Comparison of ENCODE assay signal across 8 cellular contexts in genomic region chr7:5494683-5495561, GRCh38. TPM values are rescaled to one million over a fixed set of nuclear protein-coding genes. Genes with fewer than 3 reads are reported as not detected.
DNase-seq lines count a peak whose midpoint lies in the region; ATAC-seq and TF ChIP-seq lines count a peak whose summit lies in the region.

No MANE protein-coding gene starts in this region.

- H3K4me1 Mint-ChIP-seq in CD4-positive, CD25-positive, alpha-beta regulatory T cell, result peaks cover 0 to 31% (median 7%) of the 10 kb centered on the region in 4 donors
- peaks cover 17% of the 10 kb centered on the region for H3K4me1 Mint-ChIP-seq in activated T-helper 2 cell treated with anti-CD3 and anti-CD28 coated beads, Interferon-gamma antibody, Interleukin-2, Interleukin-4, amounts not matched to agents 10 μg/mL and 5 μg/mL and 100 μg/mL, durations not matched to agents 14 hours and 24 hours and 36 hours (ENCODE audit: low read depth)
- H3K4me1 Mint-ChIP-seq in neural progenitor cell, result peaks cover 8% of the 10 kb centered on the region

- H3K36me3 ChIP-seq in CD4-positive, CD25-positive, alpha-beta regulatory T cell (ENCODE audit: control insufficient read depth, insufficient read depth, low read length), result peaks cover under 1% of the 10 kb centered on the region
- H3K36me3 ChIP-seq in KMS-11 (ENCODE audit: insufficient read depth) (no peaks in the 10 kb centered on the region), neural progenitor cell (no peaks in the 10 kb centered on the region), subcutaneous abdominal adipose tissue (ENCODE audit: control insufficient read depth in 5 of 5, insufficient read depth in 5 of 5, low read length in 5 of 5) (peaks cover 0 to 19% (median 12%) of the 10 kb centered on the region in 5 donors)

- H3K79me2 ChIP-seq in KMS-11 (ENCODE audit: insufficient read depth, low read depth) (no peaks in the 10 kb centered on the region), neural progenitor cell (ENCODE audit: low read depth) (no peaks in the 10 kb centered on the region)

- H4K20me1 ChIP-seq in KMS-11 (ENCODE audit: insufficient read depth) (no peaks in the 10 kb centered on the region), neural progenitor cell (ENCODE audit: low read depth) (peaks cover 11% of the 10 kb centered on the region)

- intact Hi-C loops in activated T-helper 2 cell treated with anti-CD3 and anti-CD28 coated beads, Interferon-gamma antibody, Interleukin-2, Interleukin-4, amounts not matched to agents 10 μg/mL and 5 μg/mL and 100 μg/mL, durations not matched to agents 14 hours and 24 hours and 36 hours (cut with micrococcal nuclease), result loop anchor here (1.0 to 2.0 kb wide), 2 partner anchors 64 to 210 kb away; no protein-coding TSS in a partner anchor

- POLR2A ChIA-PET in RWPE1 (lab: Yijun Ruan, JAX; ENCODE audit: low non-redundant PET), result interaction anchor here (0.6 to 1.5 kb wide), 3 partner anchors 13 to 140 kb away, joined by 3 to 8 read pairs (median 3); no protein-coding TSS in a partner anchor

- no peaks in the 10 kb centered on the region for H3K27me3 Mint-ChIP-seq in CD4-positive, CD25-positive, alpha-beta regulatory T cell
- no peaks in the 10 kb centered on the region for H3K27me3 Mint-ChIP-seq in activated T-helper 2 cell treated with anti-CD3 and anti-CD28 coated beads, Interferon-gamma antibody, Interleukin-2, Interleukin-4, amounts not matched to agents 10 μg/mL and 5 μg/mL and 100 μg/mL, durations not matched to agents 14 hours and 24 hours and 36 hours (ENCODE audit: low read depth)
- peaks cover 6% of the 10 kb centered on the region for H3K27me3 Mint-ChIP-seq in neural progenitor cell (ENCODE audit: insufficient read depth, low read depth)

- H3K4me1 ChIP-seq in CD4-positive, CD25-positive, alpha-beta regulatory T cell (ENCODE audit: control insufficient read depth, insufficient read depth, low read length, poor library complexity, severe bottlenecking), result peaks cover 10% of the 10 kb centered on the region
- H3K4me1 ChIP-seq in KMS-11 (ENCODE audit: low read depth, poor library complexity, severe bottlenecking), result peaks cover 9% of the 10 kb centered on the region
- no peaks in the 10 kb centered on the region for H3K4me1 ChIP-seq in neural progenitor cell
- H3K4me1 ChIP-seq in subcutaneous abdominal adipose tissue (ENCODE audit: control insufficient read depth in 5 of 5, insufficient read depth in 5 of 5, low read length in 5 of 5), result peaks cover 6 to 29% (median 17%) of the 10 kb centered on the region in 5 donors

- H3K4me3 ChIP-seq in CD4-positive, CD25-positive, alpha-beta regulatory T cell (ENCODE audit: low read depth, low read length), result no peak overlapping the region
- H3K4me3 ChIP-seq in KMS-11 (IDR thresholded peaks at IDR 0.05; ENCODE audit: insufficient read depth, low read depth, low read length), result no peak overlapping the region
- no peak overlapping the region for H3K4me3 ChIP-seq in fibroblast of pulmonary artery (replicated peaks; ENCODE audit: low read depth, low read length)
- no peak overlapping the region for H3K4me3 ChIP-seq in neural progenitor cell
- peak overlapping the region in 3 of 5 donors; percentile 30 to 45 (median 31) for H3K4me3 ChIP-seq in subcutaneous abdominal adipose tissue (ENCODE audit: low read depth in 1 of 5, low read length in 5 of 5)

- H3K27ac ChIP-seq in CD4-positive, CD25-positive, alpha-beta regulatory T cell (ENCODE audit: insufficient read depth, low read length, poor library complexity, severe bottlenecking), result no peak overlapping the region
- no peak overlapping the region for H3K27ac ChIP-seq in KMS-11
- peak overlapping the region; percentile 87 for H3K27ac ChIP-seq in RWPE1
- peak overlapping the region; percentile 29 for H3K27ac ChIP-seq in neural progenitor cell
- no peak overlapping the region for H3K27ac ChIP-seq in subcutaneous abdominal adipose tissue (ENCODE audit: low read depth, low read length)

- TF ChIP-seq CTCF in GM20000 (IDR thresholded peaks at IDR 0.05; ENCODE audit: extremely low read depth, missing control alignments), result peak; percentile 72
- TF ChIP-seq CTCF in KMS-11 (conservative IDR thresholded peaks at IDR 0.05; ENCODE audit: low read depth, low read length), result peak; percentile 92
- peak; percentile 98 for TF ChIP-seq CTCF in RWPE1 (conservative IDR thresholded peaks at IDR 0.05; ENCODE audit: low read depth)
- peak; percentile 88 for TF ChIP-seq CTCF in fibroblast of pulmonary artery (IDR thresholded peaks at IDR 0.05; ENCODE audit: low read length, missing control alignments)
- peak; percentile 90 for TF ChIP-seq CTCF in neural progenitor cell (IDR thresholded peaks at IDR 0.05)

- H3K36me3 Mint-ChIP-seq in CD4-positive, CD25-positive, alpha-beta regulatory T cell, result peaks cover 3% of the 10 kb centered on the region
- H3K36me3 Mint-ChIP-seq in activated T-helper 2 cell treated with anti-CD3 and anti-CD28 coated beads, Interferon-gamma antibody, Interleukin-2, Interleukin-4, amounts not matched to agents 10 μg/mL and 5 μg/mL and 100 μg/mL, durations not matched to agents 14 hours and 24 hours and 36 hours (ENCODE audit: low read depth), result peaks cover 23% of the 10 kb centered on the region
- H3K36me3 Mint-ChIP-seq in neural progenitor cell, result peaks cover 2% of the 10 kb centered on the region

- H3K4me2 ChIP-seq in KMS-11 (peak overlapping the region; percentile 3; the same call in 1 of the 2 replicates), neural progenitor cell (peak overlapping the region; percentile 7)

- ATAC-seq in CD4-positive, CD25-positive, alpha-beta regulatory T cell (ENCODE audit: low read depth in 2 of 2), result peak; percentile 81 to 87

- H3K9ac ChIP-seq in KMS-11, result no peak overlapping the region
- no peak overlapping the region for H3K9ac ChIP-seq in neural progenitor cell
- H3K9ac ChIP-seq in subcutaneous abdominal adipose tissue (ENCODE audit: low read length in 5 of 5), result peak overlapping the region in 1 of 5 donors; percentile 47

- H3K9me3 ChIP-seq in CD4-positive, CD25-positive, alpha-beta regulatory T cell (ENCODE audit: control insufficient read depth in 2 of 2, low read length in 2 of 2), result no peaks in the 10 kb centered on the region
- H3K9me3 ChIP-seq in neural progenitor cell (ENCODE audit: low read depth) (no peaks in the 10 kb centered on the region), subcutaneous abdominal adipose tissue (ENCODE audit: control insufficient read depth in 5 of 5, low read length in 5 of 5) (no peaks in the 10 kb centered on the region)

- CTCF ChIA-PET in RWPE1 (lab: Yijun Ruan, JAX), result interaction anchor here (0.5 to 3.3 kb wide), 36 partner anchors 8 to 849 kb away, joined by 3 to 47 read pairs (median 4); no protein-coding TSS in a partner anchor

- H3F3A ChIP-seq in neural progenitor cell (ENCODE audit: low read depth), result no peaks in the 10 kb centered on the region

- peak overlapping the region; percentile 29 to 79 (median 53) for H3K4me3 Mint-ChIP-seq in CD4-positive, CD25-positive, alpha-beta regulatory T cell
- no peak overlapping the region for H3K4me3 Mint-ChIP-seq in activated T-helper 2 cell treated with anti-CD3 and anti-CD28 coated beads, Interferon-gamma antibody, Interleukin-2, Interleukin-4, amounts not matched to agents 10 μg/mL and 5 μg/mL and 100 μg/mL, durations not matched to agents 14 hours and 24 hours and 36 hours (ENCODE audit: low read depth)
- no peak overlapping the region for H3K4me3 Mint-ChIP-seq in neural progenitor cell

- H3K9me3 Mint-ChIP-seq in CD4-positive, CD25-positive, alpha-beta regulatory T cell, result no peaks in the 10 kb centered on the region
- H3K9me3 Mint-ChIP-seq in activated T-helper 2 cell treated with anti-CD3 and anti-CD28 coated beads, Interferon-gamma antibody, Interleukin-2, Interleukin-4, amounts not matched to agents 10 μg/mL and 5 μg/mL and 100 μg/mL, durations not matched to agents 14 hours and 24 hours and 36 hours, result no peaks in the 10 kb centered on the region
- no peaks in the 10 kb centered on the region for H3K9me3 Mint-ChIP-seq in neural progenitor cell

- H3K27ac Mint-ChIP-seq in CD4-positive, CD25-positive, alpha-beta regulatory T cell, result peak overlapping the region in 1 of 3 donors; percentile 43
- H3K27ac Mint-ChIP-seq in activated T-helper 2 cell treated with anti-CD3 and anti-CD28 coated beads, Interferon-gamma antibody, Interleukin-2, Interleukin-4, amounts not matched to agents 10 μg/mL and 5 μg/mL and 100 μg/mL, durations not matched to agents 14 hours and 24 hours and 36 hours, result no peak overlapping the region
- no peak overlapping the region for H3K27ac Mint-ChIP-seq in neural progenitor cell

- H2AFZ ChIP-seq in KMS-11 (ENCODE audit: low read depth) (no peak overlapping the region), neural progenitor cell (replicated peaks) (no peak overlapping the region)

- peak; percentile 69 to 82 (median 77) for DNase-seq in CD4-positive, CD25-positive, alpha-beta regulatory T cell
- DNase-seq in GM20000 (ENCODE audit: low spot score) (peak; percentile 91), RWPE1 (ENCODE audit: low spot score) (peak; percentile 85), fibroblast of pulmonary artery (ENCODE audit: low read depth) (peak; percentile 82), neural progenitor cell (ENCODE audit: low spot score) (peak; percentile 90)
- peak; percentile 70 for DNase-seq in activated T-helper 2 cell treated with anti-CD3 and anti-CD28 coated beads, Interferon-gamma antibody, Interleukin-2, Interleukin-4, amounts not matched to agents 10 μg/mL and 5 μg/mL and 100 μg/mL, durations not matched to agents 14 hours and 24 hours and 36 hours (ENCODE audit: low spot score)

- no peaks in the 10 kb centered on the region for H3K27me3 ChIP-seq in CD4-positive, CD25-positive, alpha-beta regulatory T cell (ENCODE audit: control insufficient read depth, insufficient read depth, low read length)
- H3K27me3 ChIP-seq in KMS-11 (ENCODE audit: insufficient read depth, low read depth) (no peaks in the 10 kb centered on the region), neural progenitor cell (no peaks in the 10 kb centered on the region), subcutaneous abdominal adipose tissue (ENCODE audit: control insufficient read depth in 5 of 5, insufficient read depth in 4 of 5, low read length in 5 of 5) (no peaks in the 10 kb centered on the region)

RNA-seq across cellular contexts. Expression of gene FBXL18, which starts 18.7 kb away (rescaled TPM):
- 10.7 TPM for total RNA-seq in CD4-positive, CD25-positive, alpha-beta regulatory T cell
- polyA plus RNA-seq in CD4-positive, CD25-positive, alpha-beta regulatory T cell, result 1 to 10 TPM in 2 of 4 donors, under 1 TPM in 2; 0.74 to 1.3 (median 1.1) TPM
- 14.0 and 14.4 TPM in 2 replicates for total RNA-seq in activated T-helper 2 cell treated with anti-CD3 and anti-CD28 coated beads, Interferon-gamma antibody, Interleukin-2, Interleukin-4, amounts not matched to agents 10 μg/mL and 5 μg/mL and 100 μg/mL, durations not matched to agents 14 hours and 24 hours and 36 hours
- 3.3 and 6.7 TPM in 2 replicates for total RNA-seq in neural progenitor cell (ENCODE audit: low replicate concordance)

RNA-seq across cellular contexts. Expression of gene ACTB, which starts 35.5 kb away (rescaled TPM):
- total RNA-seq in CD4-positive, CD25-positive, alpha-beta regulatory T cell, result 4,658 TPM
- polyA plus RNA-seq in CD4-positive, CD25-positive, alpha-beta regulatory T cell, result over 10,000 TPM; 15,124 to 22,941 (median 18,492) TPM
- 8,716 and 8,813 TPM in 2 replicates for total RNA-seq in activated T-helper 2 cell treated with anti-CD3 and anti-CD28 coated beads, Interferon-gamma antibody, Interleukin-2, Interleukin-4, amounts not matched to agents 10 μg/mL and 5 μg/mL and 100 μg/mL, durations not matched to agents 14 hours and 24 hours and 36 hours
- total RNA-seq in neural progenitor cell (ENCODE audit: low replicate concordance), result 1,381 and 2,318 TPM in 2 replicates

Comparison
In these comparisons a context has a peak if more than half of its experiments do, and no peak if none do; other contexts are left out.
1. H3K27ac ChIP-seq: peak in RWPE1 (single experiment) and neural progenitor cell (single experiment); none in CD4-positive, CD25-positive, alpha-beta regulatory T cell (single experiment), KMS-11 (single experiment) and subcutaneous abdominal adipose tissue (single experiment).
2. H3K4me3 ChIP-seq: peak in subcutaneous abdominal adipose tissue (3 of 5); none in CD4-positive, CD25-positive, alpha-beta regulatory T cell (single experiment), KMS-11 (single experiment), fibroblast of pulmonary artery (single experiment) and neural progenitor cell (single experiment).
3. H3K4me3 Mint-ChIP-seq: peak in CD4-positive, CD25-positive, alpha-beta regulatory T cell (4 of 4); none in activated T-helper 2 cell treated with anti-CD3 and anti-CD28 coated beads, Interferon-gamma antibody, Interleukin-2, Interleukin-4, amounts not matched to agents 10 μg/mL and 5 μg/mL and 100 μg/mL, durations not matched to agents 14 hours and 24 hours and 36 hours (single experiment) and neural progenitor cell (single experiment).
4. Peak in every context shown above with its lines, with median percentiles within 50 percentile points of each other: DNase-seq and CTCF ChIP-seq.